8 cellular contexts compared by ENCODE assay signal in genomic region chr3:107240183-107241091, GRCh38.
DNase-seq lines count a peak whose midpoint lies in the region; ATAC-seq and TF ChIP-seq lines count a peak whose summit lies in the region.

No MANE protein-coding gene starts in this region.

- no peaks in the 10 kb centered on the region for H3K36me3 Mint-ChIP-seq in activated CD4-positive, alpha-beta T cell treated with anti-CD3 and anti-CD28 coated beads, Interleukin-2, amount 10 ng/mL, durations not matched to agents 7 days and 5 days (ENCODE audit: low read depth)
- no peaks in the 10 kb centered on the region for H3K36me3 Mint-ChIP-seq in dendritic cell treated with granulocyte-macrophage colony-stimulating factor and Interleukin-4, amounts not matched to agents 40 ng/mL and 50 ng/mL, for 4 days (ENCODE audit: low read depth)

- H3K27ac ChIP-seq in right lobe of liver, result peak overlapping the region in 1 of 3 donors; percentile 8

- ATAC-seq in GM18861 (IDR thresholded peaks at IDR 0.05; ENCODE audit: unreplicated experiment) (peak; percentile 87), HG03064 (IDR thresholded peaks at IDR 0.05; ENCODE audit: low read depth, unreplicated experiment) (peak; percentile 90), right lobe of liver (peak; percentile 94 to 97 (median 96))

- POLR2A ChIA-PET in AG04449 (lab: Yijun Ruan, JAX), result interaction anchor here (1.0 kb wide), 1 partner anchor 191 kb away, joined by 3 read pairs; no protein-coding TSS in a partner anchor
- POLR2A ChIA-PET in activated CD4-positive, alpha-beta T cell treated with anti-CD3 and anti-CD28 coated beads, Interleukin-2, amount 10 ng/mL, durations not matched to agents 7 days and 5 days (lab: Charles Lee), result no interaction called here

- no peaks in the 10 kb centered on the region for H3K9me3 Mint-ChIP-seq in activated CD4-positive, alpha-beta T cell treated with anti-CD3 and anti-CD28 coated beads, Interleukin-2, amount 10 ng/mL, durations not matched to agents 7 days and 5 days
- no peaks in the 10 kb centered on the region for H3K9me3 Mint-ChIP-seq in dendritic cell treated with granulocyte-macrophage colony-stimulating factor and Interleukin-4, amounts not matched to agents 40 ng/mL and 50 ng/mL, for 4 days

- H3K4me3 ChIP-seq in AG04449 (ENCODE audit: low read depth, low read length) (peak overlapping the region; percentile 81), right lobe of liver (peak overlapping the region; percentile 63 to 70 (median 64))

- H3K9me3 ChIP-seq in right lobe of liver, result peaks cover 0 to 3% (median 0%) of the 10 kb centered on the region in 4 donors

- intact Hi-C loops in dendritic cell treated with granulocyte-macrophage colony-stimulating factor and Interleukin-4, amounts not matched to agents 40 ng/mL and 50 ng/mL, for 4 days (cut with micrococcal nuclease), result loop anchor here (2.0 kb wide), 2 partner anchors 180 to 286 kb away; no protein-coding TSS in a partner anchor
- intact Hi-C loops in right lobe of liver (cut with DNase I), result no loop called here

- no peak for TF ChIP-seq CTCF in AG04449 (IDR thresholded peaks at IDR 0.05; ENCODE audit: insufficient read depth, low read length, missing control alignments)
- TF ChIP-seq CTCF in right lobe of liver (IDR thresholded peaks at IDR 0.05), result no peak

- H3K27ac Mint-ChIP-seq in activated CD4-positive, alpha-beta T cell treated with anti-CD3 and anti-CD28 coated beads, Interleukin-2, amount 10 ng/mL, durations not matched to agents 7 days and 5 days, result peak overlapping the region; percentile 76
- H3K27ac Mint-ChIP-seq in dendritic cell treated with granulocyte-macrophage colony-stimulating factor and Interleukin-4, amounts not matched to agents 40 ng/mL and 50 ng/mL, for 4 days, result peak overlapping the region; percentile 42

- DNase-seq in AG04449 (ENCODE audit: low read depth, low spot score) (no peak), NCI-H345 treated with DMSO at 0.1 percent for 48 hours (lab: John Stamatoyannopoulos, UW; ENCODE audit: unreplicated experiment) (peak; percentile 36), right lobe of liver (peak; percentile 75 to 80 (median 77))
- peak; percentile 72 for DNase-seq in activated CD4-positive, alpha-beta T cell treated with anti-CD3 and anti-CD28 coated beads, Interleukin-2, amount 10 ng/mL, durations not matched to agents 7 days and 5 days
- peak; percentile 71 for DNase-seq in stimulated activated CD4-positive, alpha-beta T cell treated with anti-CD3 and anti-CD28 coated beads, Interleukin-4, amount 100 ng/mL, for 24 hours

- H3K36me3 ChIP-seq in right lobe of liver, result no peaks in the 10 kb centered on the region

- TF ChIP-seq POLR2A in right lobe of liver (IDR thresholded peaks at IDR 0.05), result peak; percentile 21

- H3K4me1 Mint-ChIP-seq in activated CD4-positive, alpha-beta T cell treated with anti-CD3 and anti-CD28 coated beads, Interleukin-2, amount 10 ng/mL, durations not matched to agents 7 days and 5 days, result peaks cover 22% of the 10 kb centered on the region
- peaks cover 18% of the 10 kb centered on the region for H3K4me1 Mint-ChIP-seq in dendritic cell treated with granulocyte-macrophage colony-stimulating factor and Interleukin-4, amounts not matched to agents 40 ng/mL and 50 ng/mL, for 4 days (ENCODE audit: low read depth)

- H3K27me3 ChIP-seq in right lobe of liver, result no peaks in the 10 kb centered on the region

- WGBS in right lobe of liver (ENCODE audit: insufficient coverage, low coverage, low lambda C conversion rate, missing lambda C conversion rate), result 9% methylated on average over 19 of the region's 59 CpGs

- CTCF ChIA-PET in AG04449 (lab: Yijun Ruan, JAX), result interaction anchor here (1.2 to 3.4 kb wide), 3 partner anchors 32 to 189 kb away, joined by 5 to 11 read pairs (median 11); no protein-coding TSS in a partner anchor
- CTCF ChIA-PET in activated CD4-positive, alpha-beta T cell treated with anti-CD3 and anti-CD28 coated beads, Interleukin-2, amount 10 ng/mL, durations not matched to agents 7 days and 5 days (lab: Charles Lee), result no interaction called here

- peaks cover 2% of the 10 kb centered on the region for H3K27me3 Mint-ChIP-seq in activated CD4-positive, alpha-beta T cell treated with anti-CD3 and anti-CD28 coated beads, Interleukin-2, amount 10 ng/mL, durations not matched to agents 7 days and 5 days
- peaks cover 10% of the 10 kb centered on the region for H3K27me3 Mint-ChIP-seq in dendritic cell treated with granulocyte-macrophage colony-stimulating factor and Interleukin-4, amounts not matched to agents 40 ng/mL and 50 ng/mL, for 4 days

- H3K4me1 ChIP-seq in right lobe of liver, result peaks cover 0 to 5% (median 0%) of the 10 kb centered on the region in 4 donors

- H3K4me3 Mint-ChIP-seq in activated CD4-positive, alpha-beta T cell treated with anti-CD3 and anti-CD28 coated beads, Interleukin-2, amount 10 ng/mL, durations not matched to agents 7 days and 5 days, result peak overlapping the region; percentile 90
- H3K4me3 Mint-ChIP-seq in dendritic cell treated with granulocyte-macrophage colony-stimulating factor and Interleukin-4, amounts not matched to agents 40 ng/mL and 50 ng/mL, for 4 days, result peak overlapping the region; percentile 77
